In genomic region chr12:123140675-123141614, GRCh38 we compare ENCODE assay signal across 11 cellular contexts. TPM values are rescaled to one million over a fixed set of nuclear protein-coding genes. Genes with fewer than 3 reads are reported as not detected.
A peak's percentile ranks its signal among the peaks of the same experiment; 100 is the strongest.
DNase-seq lines count a peak whose midpoint lies in the region; ATAC-seq and TF ChIP-seq lines count a peak whose summit lies in the region.
"Had no signal": no experiment of that assay in that cellular context is flagged by ENCODE, and none has a peak within 500 bp of the region (broad histone marks: within the 10 kb centered on the region; RNA-seq: fewer than 3 reads in every experiment).

No MANE protein-coding gene starts in this region.

- H3K27ac ChIP-seq in angular gyrus (ENCODE audit: low read depth, low read length) = peak overlapping the region; percentile 22
- H3K27ac ChIP-seq in left lung = peak overlapping the region; percentile 76 to 86
- H3K27ac ChIP-seq in gastrocnemius medialis = peak overlapping the region; percentile 55 to 68 (median 61)
- H3K27ac ChIP-seq in MM.1S (ENCODE audit: low read length) = no peak overlapping the region

- peaks cover 6% of the 10 kb centered on the region for H3K4me1 Mint-ChIP-seq in Caco-2 (ENCODE audit: low read depth, unreplicated experiment)

- H3K9me3 ChIP-seq in Caco-2 (no peaks in the 10 kb centered on the region), left lung (no peaks in the 10 kb centered on the region), gastrocnemius medialis (no peaks in the 10 kb centered on the region), MM.1S (replicated peaks; ENCODE audit: insufficient read depth, low read length) (no peaks in the 10 kb centered on the region)

- H3K36me3 ChIP-seq in Caco-2 (ENCODE audit: control insufficient read depth, insufficient read depth, low read length) (no peaks in the 10 kb centered on the region), left lung (no peaks in the 10 kb centered on the region), gastrocnemius medialis (no peaks in the 10 kb centered on the region), MM.1S (replicated peaks; ENCODE audit: insufficient read depth, low read length) (no peaks in the 10 kb centered on the region)

- H4K20me1 ChIP-seq in MM.1S (ENCODE audit: insufficient read depth, low read length) = no peaks in the 10 kb centered on the region

- DNase-seq in Caco-2 = no peak
- DNase-seq in left lung = no peak
- no peak for DNase-seq in gastrocnemius medialis
- DNase-seq in SIG-M5 (lab: John Stamatoyannopoulos, UW) = no peak
- DNase-seq in MM.1S = no peak
- DNase-seq: activated CD8-positive, alpha-beta memory T cell treated with anti-CD3 and anti-CD28 coated beads, Interleukin-2, amount 50 U/mL, for 48 hours; cortex of kidney; NCI-H1436 had no signal

- TF ChIP-seq CTCF in Caco-2 (IDR thresholded peaks at IDR 0.05; ENCODE audit: insufficient read depth in 1 of 2, low read depth in 1 of 2, low read length in 1 of 2, severe bottlenecking in 1 of 2, unreplicated experiment in 1 of 2) (no peak), left lung (IDR thresholded peaks at IDR 0.05) (no peak), gastrocnemius medialis (IDR thresholded peaks at IDR 0.05 in 4 of 5, conservative IDR thresholded peaks at IDR 0.05 in 1 of 5) (no peak), MM.1S (IDR thresholded peaks at IDR 0.05; ENCODE audit: low read length) (no peak)

- H3K4me3 ChIP-seq in Caco-2 (ENCODE audit: low read depth, low read length) (no peak overlapping the region), left lung (no peak overlapping the region), gastrocnemius medialis (no peak overlapping the region), MM.1S (ENCODE audit: low read length) (no peak overlapping the region)

- in situ Hi-C loops in gastrocnemius medialis (cut with MboI; ENCODE audit: low sequenced_read_pairs in 4 of 4) = loop anchor here in 2 of 4 donors (10.0 kb wide), 1 partner anchor 96 kb away; no protein-coding TSS in a partner anchor

- H3K27ac Mint-ChIP-seq in Caco-2 (ENCODE audit: unreplicated experiment) = peak overlapping the region; percentile 74

- no TSS peak for BruUV-seq in Caco-2 (replicated peaks; lab: Mats Ljungman, UMichigan)

- ATAC-seq in left lung (no peak), gastrocnemius medialis (no peak), HG03521 (IDR thresholded peaks at IDR 0.05; ENCODE audit: unreplicated experiment) (no peak), GM18520 (IDR thresholded peaks at IDR 0.05; ENCODE audit: unreplicated experiment) (no peak)

- H3K79me2 ChIP-seq in MM.1S (ENCODE audit: low read length) = no peaks in the 10 kb centered on the region

- TF ChIP-seq POLR2A in gastrocnemius medialis (IDR thresholded peaks at IDR 0.05) = no peak

- H3K4me2 ChIP-seq in MM.1S (ENCODE audit: low read depth, low read length) = no peak overlapping the region

- H3F3A ChIP-seq in MM.1S (ENCODE audit: insufficient read depth, low read length) = no peaks in the 10 kb centered on the region

- H3K4me3 Mint-ChIP-seq in Caco-2 (ENCODE audit: unreplicated experiment) = peak overlapping the region; percentile 24

- H3K27me3 Mint-ChIP-seq in Caco-2 (ENCODE audit: insufficient read depth, unreplicated experiment) = no peaks in the 10 kb centered on the region

- POLR2A ChIA-PET in Caco-2 (lab: Charles Lee) = no interaction called here

- H3K9me2 ChIP-seq in MM.1S (replicated peaks; ENCODE audit: insufficient read depth, low read length) = no peaks in the 10 kb centered on the region

- H3K4me1 ChIP-seq in Caco-2 (peaks cover 32% of the 10 kb centered on the region), left lung (peaks cover 33 to 55% of the 10 kb centered on the region in 2 donors), gastrocnemius medialis (peaks cover 26 to 34% of the 10 kb centered on the region in 2 donors), MM.1S (ENCODE audit: low read length) (no peaks in the 10 kb centered on the region)

- no peak overlapping the region for H2AFZ ChIP-seq in MM.1S (ENCODE audit: low read length)

- H3K9ac ChIP-seq in MM.1S (ENCODE audit: low read length) = no peak overlapping the region

- H3K9me3 Mint-ChIP-seq in Caco-2 (ENCODE audit: unreplicated experiment) = no peaks in the 10 kb centered on the region

- CTCF ChIA-PET in Caco-2 (lab: Charles Lee) = interaction anchor here (0.6 kb wide), 1 partner anchor 92 kb away, joined by 3 read pairs; the partner anchor contains the start of genes MPHOSPH9 and MTRFR

- no peaks in the 10 kb centered on the region for H3K27me3 ChIP-seq in Caco-2 (replicated peaks; ENCODE audit: control insufficient read depth, insufficient read depth, low read length)
- H3K27me3 ChIP-seq in left lung = no peaks in the 10 kb centered on the region
- H3K27me3 ChIP-seq in gastrocnemius medialis = no peaks in the 10 kb centered on the region
- H3K27me3 ChIP-seq in MM.1S (replicated peaks; ENCODE audit: insufficient read depth, low read length) = no peaks in the 10 kb centered on the region

- H3K36me3 Mint-ChIP-seq in Caco-2 (ENCODE audit: insufficient read depth, unreplicated experiment) = no peaks in the 10 kb centered on the region

- intact Hi-C loops in Caco-2 (cut with micrococcal nuclease; ENCODE audit: unreplicated experiment) (loop anchor here (10.0 kb wide), 2 partner anchors 46 to 156 kb away; partner anchors contain the start of gene ARL6IP4), left lung (cut with DNase I) (no loop called here), gastrocnemius medialis (cut with DNase I; ENCODE audit: low total_unique reads) (no loop called here)

RNA-seq across cellular contexts. Expression of gene PITPNM2, which starts 9.9 kb away (rescaled TPM):
- total RNA-seq in Caco-2 (2022) (10.6 TPM in 2 replicates), left lung (10 to 100 TPM; 22.8 to 30.8 TPM), gastrocnemius medialis (1 to 10 TPM; 2.1 to 3.8 (median 3.3) TPM)
